Comparison of ENCODE assay signal across 9 cellular contexts in the genomic region with DNA sequence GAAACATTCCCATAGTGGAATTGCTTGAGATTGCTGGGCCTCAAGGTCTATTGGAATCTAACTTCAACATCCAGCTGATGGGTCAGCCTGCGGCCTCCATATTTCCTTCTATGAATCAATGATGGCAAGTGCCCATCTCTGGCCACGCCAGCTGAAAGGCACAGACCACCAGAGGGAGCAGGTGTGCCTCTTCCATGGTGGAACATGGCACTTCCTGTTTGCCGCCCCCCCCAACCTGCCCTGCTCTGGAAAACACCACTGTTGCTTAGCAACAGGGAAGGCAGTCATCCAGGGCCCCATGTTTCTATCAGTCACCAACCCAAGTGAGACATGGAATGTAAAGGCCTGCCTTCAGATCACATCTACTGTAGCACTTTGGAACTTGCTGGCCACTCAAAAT. TPM values are rescaled to one million over a fixed set of nuclear protein-coding genes. Genes with fewer than 3 reads are reported as not detected.
DNase-seq lines count a peak whose midpoint lies in the region; ATAC-seq and TF ChIP-seq lines count a peak whose summit lies in the region.
"Had no signal": no experiment of that assay in that cellular context is flagged by ENCODE, and none has a peak within 500 bp of the region (broad histone marks: within the 10 kb centered on the region; RNA-seq: fewer than 3 reads in every experiment).

No MANE protein-coding gene starts in this region.

- peaks cover 0 to 8% (median 0%) of the 10 kb centered on the region in 3 experiments for H3K27me3 ChIP-seq in neuronal stem cell (ENCODE audit: control insufficient read depth in 3 of 3, insufficient read depth in 3 of 3, low read depth in 1 of 3, low read length in 3 of 3)
- peaks cover 0 to 13% (median 0%) of the 10 kb centered on the region in 7 donors for H3K27me3 ChIP-seq in spleen (replicated peaks in 1 of 7)

- TF ChIP-seq CTCF in fibroblast of pulmonary artery (IDR thresholded peaks at IDR 0.05; ENCODE audit: low read length, missing control alignments) (peak; percentile 30), spleen (IDR thresholded peaks at IDR 0.05 in 8 of 11, conservative IDR thresholded peaks at IDR 0.05 in 3 of 11) (peak in 3 of 11 experiments; percentile 19 to 25 (median 21))

- no CpG with 5 or more reads among the region's 3 CpGs for WGBS in neuronal stem cell (ENCODE audit: extremely low coverage in 2 of 2, insufficient read length in 2 of 2, insufficient replicate concordance in 1 of 2), 2 donors
- 33 to 64% (median 41%) methylated on average over 2 to 3 of the region's 3 CpGs; no CpG with 5 or more reads in 1 of the 5 donors for WGBS in spleen, 5 donors

- H3K27me3 Mint-ChIP-seq in activated CD8-positive, alpha-beta memory T cell treated with anti-CD3 and anti-CD28 coated beads, Interleukin-2, amount 10 ng/mL, durations not matched to agents 7 days and 5 days, result peaks cover under 1% of the 10 kb centered on the region

- H2BK12ac ChIP-seq in neuronal stem cell (ENCODE audit: low read length), result no peak overlapping the region

- H3K18ac ChIP-seq in neuronal stem cell (ENCODE audit: low read length), result no peak overlapping the region

- H4K8ac ChIP-seq in neuronal stem cell (ENCODE audit: low read depth, low read length), result no peak overlapping the region

- DNase-seq in EL (peak; percentile 57), NCI-H524 treated with DMSO at 0.1 percent for 48 hours (lab: John Stamatoyannopoulos, UW) (peak; percentile 36), fibroblast of pulmonary artery (ENCODE audit: low read depth) (peak; percentile 52), neuronal stem cell (ENCODE audit: low spot score) (peak; percentile 58), spleen (no peak)
- peak; percentile 44 for DNase-seq in activated CD8-positive, alpha-beta memory T cell treated with anti-CD3 and anti-CD28 coated beads, Interleukin-2, amount 10 ng/mL, durations not matched to agents 7 days and 5 days

- H3K27ac ChIP-seq in neuronal stem cell (replicated peaks; ENCODE audit: low read length) (no peak overlapping the region), spleen (no peak overlapping the region)
- H3K27ac ChIP-seq: tibial nerve had no signal

- CTCF ChIA-PET in activated CD8-positive, alpha-beta memory T cell treated with anti-CD3 and anti-CD28 coated beads, Interleukin-2, amount 10 ng/mL, durations not matched to agents 7 days and 5 days (lab: Charles Lee), result interaction anchor here (1.6 kb wide), 1 partner anchor 9 kb away, joined by 3 read pairs; no protein-coding TSS in a partner anchor

- H3K23ac ChIP-seq in neuronal stem cell (ENCODE audit: low read depth, low read length, poor library complexity), result no peak overlapping the region

- no peak overlapping the region for H3K9ac ChIP-seq in neuronal stem cell (ENCODE audit: low read depth, low read length, poor library complexity)

- H2AK5ac ChIP-seq in neuronal stem cell (ENCODE audit: low read depth, low read length), result no peak overlapping the region

- peaks cover 0 to 9% of the 10 kb centered on the region in 2 donors for H3K4me1 ChIP-seq in neuronal stem cell (ENCODE audit: control insufficient read depth in 2 of 2, insufficient read depth in 1 of 2, low read depth in 1 of 2, low read length in 2 of 2)
- no peaks in the 10 kb centered on the region for H3K4me1 ChIP-seq in spleen
- H3K4me1 ChIP-seq: tibial nerve had no signal

- no peak overlapping the region for H3K14ac ChIP-seq in neuronal stem cell (ENCODE audit: low read length)

- H3K4ac ChIP-seq in neuronal stem cell (ENCODE audit: low read length), result no peak overlapping the region

- no peak for TF ChIP-seq POLR2A in spleen (IDR thresholded peaks at IDR 0.05)

- peak; percentile 80 for ATAC-seq in HG03432 (IDR thresholded peaks at IDR 0.05; ENCODE audit: unreplicated experiment)
- no peak for ATAC-seq in activated CD8-positive, alpha-beta memory T cell treated with anti-CD3 and anti-CD28 coated beads, Interleukin-2, amount 10 ng/mL, durations not matched to agents 7 days and 5 days
- ATAC-seq in HG02840 (IDR thresholded peaks at IDR 0.05; ENCODE audit: low FRiP score, unreplicated experiment), result no peak

- no peak overlapping the region for H2BK15ac ChIP-seq in neuronal stem cell (ENCODE audit: low read length)

- intact Hi-C loops in spleen (cut with DNase I; ENCODE audit: low total_unique reads), result no loop called here

- H2BK5ac ChIP-seq in neuronal stem cell (ENCODE audit: low read length), result no peak overlapping the region

- H3K36me3 ChIP-seq in neuronal stem cell (replicated peaks in 1 of 2; ENCODE audit: control insufficient read depth in 2 of 2, insufficient read depth in 2 of 2, low read length in 2 of 2), result no peaks in the 10 kb centered on the region
- H3K36me3 ChIP-seq in spleen, result no peaks in the 10 kb centered on the region
- H3K36me3 ChIP-seq: tibial nerve had no signal

- no peak overlapping the region for H4K91ac ChIP-seq in neuronal stem cell (ENCODE audit: low read depth, low read length, poor library complexity)

- no peaks in the 10 kb centered on the region for H3K36me3 Mint-ChIP-seq in activated CD8-positive, alpha-beta memory T cell treated with anti-CD3 and anti-CD28 coated beads, Interleukin-2, amount 10 ng/mL, durations not matched to agents 7 days and 5 days

- no peak overlapping the region for H2BK120ac ChIP-seq in neuronal stem cell (ENCODE audit: low read depth, low read length)

- no peaks in the 10 kb centered on the region for H3K79me1 ChIP-seq in neuronal stem cell (ENCODE audit: low read depth, low read length)

- no peak overlapping the region for H3K4me2 ChIP-seq in neuronal stem cell (ENCODE audit: insufficient read depth, low read length, poor library complexity, severe bottlenecking)

- no peaks in the 10 kb centered on the region for H3K9me3 Mint-ChIP-seq in activated CD8-positive, alpha-beta memory T cell treated with anti-CD3 and anti-CD28 coated beads, Interleukin-2, amount 10 ng/mL, durations not matched to agents 7 days and 5 days (ENCODE audit: low read depth)

- H3K9me3 ChIP-seq in neuronal stem cell (replicated peaks in 1 of 2; ENCODE audit: control insufficient read depth in 2 of 2, insufficient read depth in 1 of 2, low read depth in 1 of 2, low read length in 2 of 2) (no peaks in the 10 kb centered on the region), spleen (no peaks in the 10 kb centered on the region)
- H3K9me3 ChIP-seq: tibial nerve had no signal

- peak overlapping the region; percentile 68 for H2AFZ ChIP-seq in neuronal stem cell (ENCODE audit: low read length)

- H3K4me3 ChIP-seq in fibroblast of pulmonary artery (replicated peaks; ENCODE audit: low read depth, low read length) (no peak overlapping the region), neuronal stem cell (ENCODE audit: low read length in 2 of 2) (no peak overlapping the region), spleen (no peak overlapping the region)
- H3K4me3 ChIP-seq: tibial nerve had no signal

- H3K27ac Mint-ChIP-seq in activated CD8-positive, alpha-beta memory T cell treated with anti-CD3 and anti-CD28 coated beads, Interleukin-2, amount 10 ng/mL, durations not matched to agents 7 days and 5 days, result no peak overlapping the region

- no peaks in the 10 kb centered on the region for H3K4me1 Mint-ChIP-seq in activated CD8-positive, alpha-beta memory T cell treated with anti-CD3 and anti-CD28 coated beads, Interleukin-2, amount 10 ng/mL, durations not matched to agents 7 days and 5 days

- H3K4me3 Mint-ChIP-seq in activated CD8-positive, alpha-beta memory T cell treated with anti-CD3 and anti-CD28 coated beads, Interleukin-2, amount 10 ng/mL, durations not matched to agents 7 days and 5 days, result no peak overlapping the region

RNA-seq across cellular contexts. Expression of gene PAGE4, which starts 11.6 kb away (rescaled TPM):
- not detected for total RNA-seq in activated CD8-positive, alpha-beta memory T cell treated with anti-CD3 and anti-CD28 coated beads, Interleukin-2, amount 10 ng/mL, durations not matched to agents 7 days and 5 days
- polyA plus RNA-seq in neuronal stem cell (2013, experiment 1 of 2), result not detected
- polyA plus RNA-seq in neuronal stem cell (2013, experiment 2 of 2), result not detected
- not detected for total RNA-seq in spleen
- polyA plus RNA-seq in spleen, result not detected
- total RNA-seq: tibial nerve had no signal

RNA-seq across cellular contexts. Expression of gene USP27X, which starts 38.6 kb away (rescaled TPM):
- total RNA-seq in activated CD8-positive, alpha-beta memory T cell treated with anti-CD3 and anti-CD28 coated beads, Interleukin-2, amount 10 ng/mL, durations not matched to agents 7 days and 5 days, result 1 to 10 TPM; 1.0 to 1.7 TPM
- 6.6 TPM for polyA plus RNA-seq in neuronal stem cell (2013, experiment 1 of 2)
- 6.5 TPM for polyA plus RNA-seq in neuronal stem cell (2013, experiment 2 of 2)
- 1 to 10 TPM; 1.5 to 3.7 (median 2.8) TPM for total RNA-seq in spleen
- 1 to 10 TPM; 1.3 to 1.7 (median 1.7) TPM for polyA plus RNA-seq in spleen
